ENCODE assay signal across 10 cellular contexts in genomic region chr2:144511945-144512344, GRCh38. TPM values are rescaled to one million over a fixed set of nuclear protein-coding genes. Genes with fewer than 3 reads are reported as not detected.
A peak's percentile ranks its signal among the peaks of the same experiment; 100 is the strongest.
DNase-seq lines count a peak whose midpoint lies in the region; ATAC-seq, FAIRE-seq and TF ChIP-seq lines count a peak whose summit lies in the region.
"Had no signal": no experiment of that assay in that cellular context is flagged by ENCODE, and none has a peak within 500 bp of the region (broad histone marks: within the 10 kb centered on the region; RNA-seq: fewer than 3 reads in every experiment).

No MANE protein-coding gene starts in this region.

- TF ChIP-seq CTCF in K562 (IDR thresholded peaks at IDR 0.05 in 2 of 3, conservative IDR thresholded peaks at IDR 0.05 in 1 of 3; ENCODE audit: insufficient read depth in 2 of 3, low read depth in 1 of 3, low read length in 3 of 3) (no peak), right lobe of liver (IDR thresholded peaks at IDR 0.05) (no peak)

- DNase-seq in K562 (ENCODE audit: extremely low read depth in 1 of 4, low spot score in 3 of 4) (peak in 1 of 4 experiments; percentile 40), right lobe of liver (no peak), H54 (ENCODE audit: insufficient read length, low spot score) (no peak), cerebellum (ENCODE audit: low spot score) (no peak)
- DNase-seq in stimulated activated CD4-positive, alpha-beta T cell treated with anti-CD3 and anti-CD28 coated beads, Interleukin-15, amount 100 ng/mL, for 24 hours: no peak
- DNase-seq in activated T-cell treated with anti-CD3 and anti-CD28 coated beads, Interleukin-2, amount 50 U/mL, for 1 hour: no peak
- DNase-seq: MG63 had no signal

- BruUV-seq in K562 (replicated peaks; lab: Mats Ljungman, UMichigan): no TSS peak

- TF ChIP-seq POLR2A in K562 (conservative IDR thresholded peaks at IDR 0.05) (no peak), right lobe of liver (IDR thresholded peaks at IDR 0.05) (no peak), H54 (IDR thresholded peaks at IDR 0.05; ENCODE audit: low read depth, low read length) (no peak)

- CTCF ChIA-PET in K562 (lab: Yijun Ruan, JAX; ENCODE audit: low intra/inter-chr PET ratio): no interaction called here

- H2AFZ ChIP-seq in K562 (ENCODE audit: low read depth, low read length): no peak overlapping the region

- WGBS in HUES64: 5% methylated on average over 3 of the region's 3 CpGs
- WGBS in K562 (ENCODE audit: insufficient coverage, low coverage, missing lambda C conversion rate): 0% methylated on average over 3 of the region's 3 CpGs
- WGBS in right lobe of liver (ENCODE audit: insufficient coverage, low coverage, low lambda C conversion rate, missing lambda C conversion rate): 14% methylated on average over 3 of the region's 3 CpGs

- ATAC-seq in K562 (no peak), right lobe of liver (no peak)

- TF ChIP-seq EP300 in K562 (IDR thresholded peaks at IDR 0.05; ENCODE audit: low read length): no peak

- H3K9me3 ChIP-seq in HUES64 (ENCODE audit: insufficient read depth, low read depth, low read length) (no peaks in the 10 kb centered on the region), K562 (replicated peaks; ENCODE audit: control insufficient read depth, insufficient read depth, low read depth, low read length) (no peaks in the 10 kb centered on the region), right lobe of liver (no peaks in the 10 kb centered on the region), subcutaneous abdominal adipose tissue (ENCODE audit: control insufficient read depth in 5 of 5, low read length in 5 of 5) (no peaks in the 10 kb centered on the region)
- H3K9me3 ChIP-seq: MG63 had no signal

- POLR2A ChIA-PET in K562 (lab: Yijun Ruan, JAX): interaction anchor here (1.0 to 1.9 kb wide), 4 partner anchors 10 to 457 kb away, joined by 4 to 6 read pairs (median 4); no protein-coding TSS in a partner anchor

- H3K79me2 ChIP-seq in K562 (ENCODE audit: control insufficient read depth, insufficient read depth, low read length): peaks cover 100% of the 10 kb centered on the region

- H3K27ac ChIP-seq in HUES64 (ENCODE audit: low read depth, low read length): peak overlapping the region; percentile 33; the same call in 1 of the 2 replicates
- H3K27ac ChIP-seq in K562 (ENCODE audit: extremely low read depth, low read depth, low read length): peak overlapping the region; percentile 35
- H3K27ac ChIP-seq in right lobe of liver: peak overlapping the region in 2 of 3 donors; percentile 89 to 96
- H3K27ac ChIP-seq in subcutaneous abdominal adipose tissue (ENCODE audit: low read depth, low read length): peak overlapping the region; percentile 98

- H3K4me3 ChIP-seq in HUES64 (ENCODE audit: low read length): no peak overlapping the region
- H3K4me3 ChIP-seq in K562: no peak overlapping the region
- no peak overlapping the region for H3K4me3 ChIP-seq in right lobe of liver
- H3K4me3 ChIP-seq in subcutaneous abdominal adipose tissue (ENCODE audit: low read depth in 1 of 5, low read length in 5 of 5): peak overlapping the region; percentile 78 to 94 (median 92)

- intact Hi-C loops in K562 (cut with micrococcal nuclease) (no loop called here), right lobe of liver (cut with DNase I) (no loop called here)

- H3K36me3 ChIP-seq in HUES64 (ENCODE audit: insufficient read depth, low read length): no peaks in the 10 kb centered on the region
- H3K36me3 ChIP-seq in K562 (ENCODE audit: control insufficient read depth, insufficient read depth, low read length): peaks cover 87% of the 10 kb centered on the region
- no peaks in the 10 kb centered on the region for H3K36me3 ChIP-seq in right lobe of liver
- H3K36me3 ChIP-seq in subcutaneous abdominal adipose tissue (ENCODE audit: control insufficient read depth in 5 of 5, insufficient read depth in 5 of 5, low read length in 5 of 5): peaks cover 0 to 4% (median 0%) of the 10 kb centered on the region in 5 donors

- H3K4me2 ChIP-seq in K562 (ENCODE audit: insufficient read depth, low read length): peak overlapping the region; percentile 45

- H3K9ac ChIP-seq in HUES64 (ENCODE audit: low read depth, low read length): no peak overlapping the region
- no peak overlapping the region; a peak in 1 of 4 replicates for H3K9ac ChIP-seq in K562 (ENCODE audit: insufficient read depth in 1 of 2, low read depth in 2 of 2, low read length in 2 of 2)
- peak overlapping the region; percentile 39 to 97 (median 71) for H3K9ac ChIP-seq in subcutaneous abdominal adipose tissue (ENCODE audit: low read length in 5 of 5)

- H4K20me1 ChIP-seq in K562 (replicated peaks; ENCODE audit: control insufficient read depth, insufficient read depth, low read length): peaks cover 38% of the 10 kb centered on the region

- no peaks in the 10 kb centered on the region for H3K9me1 ChIP-seq in K562 (ENCODE audit: control insufficient read depth, insufficient read depth, low read length)

- H3K27me3 ChIP-seq in HUES64 (ENCODE audit: insufficient read depth, low read length) (peaks cover 81% of the 10 kb centered on the region), K562 (ENCODE audit: control insufficient read depth in 2 of 2, insufficient read depth in 2 of 2, low read length in 2 of 2) (no peaks in the 10 kb centered on the region), right lobe of liver (peaks cover 0 to 4% of the 10 kb centered on the region in 2 donors), subcutaneous abdominal adipose tissue (ENCODE audit: control insufficient read depth in 5 of 5, insufficient read depth in 4 of 5, low read length in 5 of 5) (no peaks in the 10 kb centered on the region)
- H3K27me3 ChIP-seq: MG63 had no signal

- FAIRE-seq in K562 (lab: Jason Lieb, UNC) (peak; percentile 6), H54 (lab: Jason Lieb, UNC) (no peak)
- FAIRE-seq: RCC 7860 had no signal

- TF ChIP-seq RAD21 in K562 (CRISPR knock-in tag; conservative IDR thresholded peaks at IDR 0.05 in 1 of 2, IDR thresholded peaks at IDR 0.05 in 1 of 2): peak in 1 of 2 experiments; percentile 24; a peak in 1 of 4 replicates

- in situ Hi-C loops in K562 (cut with MboI): no loop called here

- H3K4me1 ChIP-seq in HUES64 (ENCODE audit: insufficient read depth, low read length): peaks cover 83% of the 10 kb centered on the region
- peaks cover 33 to 72% of the 10 kb centered on the region in 2 experiments for H3K4me1 ChIP-seq in K562 (replicated peaks in 1 of 2; ENCODE audit: control insufficient read depth in 2 of 2, insufficient read depth in 2 of 2, low read length in 2 of 2)
- peaks cover 0 to 7% (median 0%) of the 10 kb centered on the region in 4 donors for H3K4me1 ChIP-seq in right lobe of liver
- H3K4me1 ChIP-seq in subcutaneous abdominal adipose tissue (ENCODE audit: control insufficient read depth in 5 of 5, insufficient read depth in 5 of 5, low read length in 5 of 5): peaks cover 11 to 77% (median 71%) of the 10 kb centered on the region in 5 donors

TF ChIP-seq in K562, 482 proteins besides CTCF, POLR2A, EP300 and RAD21 (continues in another document):
- TF ChIP-seq ZBTB17 (CRISPR knock-in tag; IDR thresholded peaks at IDR 0.05) (no peak), CTCFL (IDR thresholded peaks at IDR 0.05; ENCODE audit: borderline replicate concordance, insufficient read depth, low read depth, low read length, poor library complexity, severe bottlenecking) (peak; percentile 76), ESRRB (CRISPR knock-in tag; IDR thresholded peaks at IDR 0.05; ENCODE audit: borderline replicate concordance) (no peak), ZNF12 (CRISPR knock-in tag; IDR thresholded peaks at IDR 0.05) (0 out of 2 replicates have a peak, but pooled peaks have one; percentile 55), TEAD4 (IDR thresholded peaks at IDR 0.05; ENCODE audit: low read length) (0 out of 2 replicates have a peak, but pooled peaks have one; percentile 10), TEAD4 (CRISPR knock-in tag; IDR thresholded peaks at IDR 0.05; ENCODE audit: borderline replicate concordance) (no peak), SUPT5H (IDR thresholded peaks at IDR 0.05) (0 out of 2 replicates have a peak, but pooled peaks have one; percentile 35), ERF (CRISPR knock-in tag; IDR thresholded peaks at IDR 0.05) (no peak)

RNA-seq across cellular contexts. Expression of gene ZEB2, which starts 8.0 kb away (rescaled TPM):
- 16.7 TPM for polyA plus RNA-seq in HUES64 (2013, experiment 1 of 2)
- polyA plus RNA-seq in HUES64 (2013, experiment 2 of 2): 24.0 TPM
- 342 and 614 TPM in 2 replicates for total RNA-seq in K562 (2011; cell fraction: chromatin; rRNA removed; ENCODE audit: low replicate concordance)
- total RNA-seq in K562 (2011; cell fraction: nucleolus; rRNA removed): 113 and 153 TPM in 2 replicates
- 327 and 692 TPM in 2 replicates for total RNA-seq in K562 (2011; cell fraction: nucleoplasm; rRNA removed)
- total RNA-seq in K562 (2014; rRNA removed) (65.0 and 72.3 TPM in 2 replicates), K562 (2014; rRNA removed; fragmentation: Illumina TruSeq; extraction: Trizol) (87.9 and 96.2 TPM in 2 replicates), K562 (2015; rRNA removed; fragmentation: Illumina TruSeq; extraction: Trizol) (82.2 and 85.8 TPM in 2 replicates), K562 (2021) (101 and 113 TPM in 2 replicates), right lobe of liver (10 to 100 TPM; 13.5 to 35.9 (median 21.7) TPM), cerebellum (107 TPM)
- polyA plus RNA-seq in K562 (2011; rRNA removed) (66.9 and 73.3 TPM in 2 replicates), K562 (2014; fragmentation: Illumina TruSeq; extraction: Trizol) (52.2 and 57.2 TPM in 2 replicates), K562 (2014; fragmentation: Nextera tagmentation; extraction: Ambion mirVana) (10 to 100 TPM; 15.1 to 30.1 TPM), K562 (2014; rRNA removed) (46.5 and 50.2 TPM in 2 replicates)
- polyA plus RNA-seq in K562 (2011; cell fraction: cytosol; rRNA removed): 37.5 and 39.9 TPM in 2 replicates
- 143 and 148 TPM in 2 replicates for polyA plus RNA-seq in K562 (2011; cell fraction: nucleus; rRNA removed)
- 33.6 and 40.1 TPM in 2 replicates for polyA plus RNA-seq in K562 (2012)
- polyA minus RNA-seq in K562 (2011; rRNA and poly(A)+ RNA removed): 369 and 399 TPM in 2 replicates
- polyA minus RNA-seq in K562 (2011; cell fraction: cytosol; rRNA and poly(A)+ RNA removed): 41.4 and 51.2 TPM in 2 replicates
- polyA minus RNA-seq in K562 (2011; cell fraction: nucleus; rRNA and poly(A)+ RNA removed): 431 and 576 TPM in 2 replicates

Comparison
In these comparisons a context has a peak if more than half of its experiments do, and no peak if none do; other contexts are left out.
1. H3K27ac ChIP-seq: peak in every context shown above with its lines; median percentile 98 in subcutaneous abdominal adipose tissue; 92 in right lobe of liver; 35 in K562; 33 in HUES64.
2. H3K4me3 ChIP-seq: peak in subcutaneous abdominal adipose tissue (5 of 5); none in HUES64 (single experiment), K562 (single experiment) and right lobe of liver (0 of 3).
3. H3K9ac ChIP-seq: peak in subcutaneous abdominal adipose tissue (5 of 5); none in HUES64 (single experiment) and K562 (0 of 2).